12 cellular contexts compared by ENCODE assay signal in genomic region chr18:35939166-35939565, GRCh38.
DNase-seq lines count a peak whose midpoint lies in the region; ATAC-seq and TF ChIP-seq lines count a peak whose summit lies in the region.
"Had no signal": no experiment of that assay in that cellular context is flagged by ENCODE, and none has a peak within 500 bp of the region (broad histone marks: within the 10 kb centered on the region; RNA-seq: fewer than 3 reads in every experiment).

No MANE protein-coding gene starts in this region.

- no peak overlapping the region for H3K18ac ChIP-seq in neuronal stem cell (ENCODE audit: low read length)

- H3K36me3 ChIP-seq in heart right ventricle (no peaks in the 10 kb centered on the region), right atrium auricular region (no peaks in the 10 kb centered on the region), OCI-LY1 (ENCODE audit: insufficient read depth, low read length) (no peaks in the 10 kb centered on the region), testis (ENCODE audit: low read depth, missing control alignments) (no peaks in the 10 kb centered on the region), neuronal stem cell (replicated peaks in 1 of 2; ENCODE audit: control insufficient read depth in 2 of 2, insufficient read depth in 2 of 2, low read length in 2 of 2) (no peaks in the 10 kb centered on the region)

- H3K79me2 ChIP-seq in OCI-LY1 (ENCODE audit: insufficient read depth, low read length), result no peaks in the 10 kb centered on the region

- H3K4me2 ChIP-seq in OCI-LY1 (ENCODE audit: low read length) (no peak overlapping the region), neuronal stem cell (ENCODE audit: insufficient read depth, low read length, poor library complexity, severe bottlenecking) (no peak overlapping the region)

- H2AK5ac ChIP-seq in neuronal stem cell (ENCODE audit: low read depth, low read length), result no peak overlapping the region

- no peaks in the 10 kb centered on the region for H3F3A ChIP-seq in OCI-LY1 (ENCODE audit: insufficient read depth, low read length)

- no peak for TF ChIP-seq POLR2A in testis (IDR thresholded peaks at IDR 0.05)

- peak in 1 of 8 donors; percentile 19 for ATAC-seq in heart right ventricle
- ATAC-seq in GM21381 (IDR thresholded peaks at IDR 0.05; ENCODE audit: unreplicated experiment), result no peak

- H3K9me3 ChIP-seq in heart right ventricle (no peaks in the 10 kb centered on the region), right atrium auricular region (no peaks in the 10 kb centered on the region), OCI-LY1 (ENCODE audit: low read length) (no peaks in the 10 kb centered on the region), testis (no peaks in the 10 kb centered on the region), neuronal stem cell (replicated peaks in 1 of 2; ENCODE audit: control insufficient read depth in 2 of 2, insufficient read depth in 1 of 2, low read depth in 1 of 2, low read length in 2 of 2) (no peaks in the 10 kb centered on the region)

- no peak overlapping the region for H2BK120ac ChIP-seq in neuronal stem cell (ENCODE audit: low read depth, low read length)

- H2BK15ac ChIP-seq in neuronal stem cell (ENCODE audit: low read length), result no peak overlapping the region

- H3K27ac ChIP-seq in heart right ventricle (no peak overlapping the region), right atrium auricular region (no peak overlapping the region), OCI-LY1 (ENCODE audit: low read depth, low read length, poor library complexity, severe bottlenecking) (no peak overlapping the region), testis (peak overlapping the region; percentile 66 to 72), neuronal stem cell (replicated peaks; ENCODE audit: low read length) (no peak overlapping the region)

- H3K9ac ChIP-seq in OCI-LY1 (ENCODE audit: low read length) (no peak overlapping the region), neuronal stem cell (ENCODE audit: low read depth, low read length, poor library complexity) (no peak overlapping the region)

- H4K20me1 ChIP-seq in OCI-LY1 (ENCODE audit: insufficient read depth, low read length), result no peaks in the 10 kb centered on the region

- intact Hi-C loops in heart right ventricle (cut with DNase I) (no loop called here), testis (cut with DNase I; ENCODE audit: low total_unique reads) (no loop called here)

- no peak overlapping the region for H3K4me3 ChIP-seq in heart right ventricle
- no peak overlapping the region for H3K4me3 ChIP-seq in right atrium auricular region
- H3K4me3 ChIP-seq in OCI-LY1 (ENCODE audit: low read depth, low read length, poor library complexity, severe bottlenecking), result no peak overlapping the region
- H3K4me3 ChIP-seq in testis, result no peak overlapping the region
- H3K4me3 ChIP-seq in neuronal stem cell (ENCODE audit: low read length in 2 of 2), result no peak overlapping the region

- H2BK5ac ChIP-seq in neuronal stem cell (ENCODE audit: low read length), result no peak overlapping the region

- no peak overlapping the region for H3K23ac ChIP-seq in neuronal stem cell (ENCODE audit: low read depth, low read length, poor library complexity)

- no peaks in the 10 kb centered on the region for H3K79me1 ChIP-seq in neuronal stem cell (ENCODE audit: low read depth, low read length)

- no peak overlapping the region for H4K91ac ChIP-seq in neuronal stem cell (ENCODE audit: low read depth, low read length, poor library complexity)

- DNase-seq in heart right ventricle (no peak), right atrium auricular region (ENCODE audit: low spot score) (no peak), fibroblast of peridontal ligament (ENCODE audit: extremely low read depth) (peak; percentile 5), testis (peak; percentile 62), neuronal stem cell (ENCODE audit: low spot score) (no peak)
- no peak for DNase-seq in effector CD8-positive, alpha-beta T cell (lab: John Stamatoyannopoulos, UW)
- DNase-seq: aorta; CD8-positive, alpha-beta memory T cell; NCI-H1694; stimulated activated CD4-positive, alpha-beta T cell treated with anti-CD3 and anti-CD28 coated beads, Interleukin-2, amount 100 ng/mL, for 48 hours had no signal

- WGBS in heart right ventricle, 2 donors, result 36 to 48% methylated on average over 4 of the region's 4 CpGs
- WGBS in testis, 2 donors, result 36 to 47% methylated on average over 4 of the region's 4 CpGs
- no CpG with 5 or more reads among the region's 4 CpGs for WGBS in neuronal stem cell (ENCODE audit: extremely low coverage in 2 of 2, insufficient read length in 2 of 2, insufficient replicate concordance in 1 of 2), 2 donors

- H3K27me3 ChIP-seq in heart right ventricle (no peaks in the 10 kb centered on the region), right atrium auricular region (no peaks in the 10 kb centered on the region), OCI-LY1 (ENCODE audit: insufficient read depth, low read length) (no peaks in the 10 kb centered on the region), testis (no peaks in the 10 kb centered on the region), neuronal stem cell (ENCODE audit: control insufficient read depth in 3 of 3, insufficient read depth in 3 of 3, low read depth in 1 of 3, low read length in 3 of 3) (peaks cover 0 to 17% (median 0%) of the 10 kb centered on the region in 3 experiments)

- no peaks in the 10 kb centered on the region for H3K9me2 ChIP-seq in OCI-LY1 (ENCODE audit: low read depth, low read length)

- H3K4me1 ChIP-seq in heart right ventricle, result no peaks in the 10 kb centered on the region
- peaks cover 0 to 19% of the 10 kb centered on the region in 2 donors for H3K4me1 ChIP-seq in right atrium auricular region
- H3K4me1 ChIP-seq in OCI-LY1 (ENCODE audit: insufficient read depth, low read length, severe bottlenecking), result no peaks in the 10 kb centered on the region
- H3K4me1 ChIP-seq in testis, result peaks cover 23% of the 10 kb centered on the region
- peaks cover 0 to 2% of the 10 kb centered on the region in 2 donors for H3K4me1 ChIP-seq in neuronal stem cell (ENCODE audit: control insufficient read depth in 2 of 2, insufficient read depth in 1 of 2, low read depth in 1 of 2, low read length in 2 of 2)

- H2AFZ ChIP-seq in OCI-LY1 (ENCODE audit: low read length) (no peak overlapping the region), neuronal stem cell (ENCODE audit: low read length) (no peak overlapping the region)

- no peak overlapping the region for H3K4ac ChIP-seq in neuronal stem cell (ENCODE audit: low read length)

- no peak overlapping the region for H3K14ac ChIP-seq in neuronal stem cell (ENCODE audit: low read length)

- no peak overlapping the region for H4K8ac ChIP-seq in neuronal stem cell (ENCODE audit: low read depth, low read length)

- TF ChIP-seq CTCF in heart right ventricle (IDR thresholded peaks at IDR 0.05) (peak in 6 of 9 donors; percentile 19 to 39 (median 32)), right atrium auricular region (IDR thresholded peaks at IDR 0.05) (peak in 1 of 2 donors; percentile 55), OCI-LY1 (IDR thresholded peaks at IDR 0.05; ENCODE audit: low read length) (peak; percentile 21; the same call in 1 of the 2 replicates), testis (IDR thresholded peaks at IDR 0.05) (peak in 1 of 3 experiments; percentile 25)

- H2BK12ac ChIP-seq in neuronal stem cell (ENCODE audit: low read length), result no peak overlapping the region

Comparison
In these comparisons a context has a peak if more than half of its experiments do, and no peak if none do; other contexts are left out.
1. DNase-seq: peak in fibroblast of peridontal ligament (single experiment) and testis (single experiment); none in heart right ventricle (0 of 2), right atrium auricular region (single experiment), neuronal stem cell (single experiment) and effector CD8-positive, alpha-beta T cell (single experiment).
2. H3K27ac ChIP-seq: peak in testis (2 of 2); none in heart right ventricle (0 of 10), right atrium auricular region (0 of 2), OCI-LY1 (single experiment) and neuronal stem cell (single experiment).